In the genomic region with DNA sequence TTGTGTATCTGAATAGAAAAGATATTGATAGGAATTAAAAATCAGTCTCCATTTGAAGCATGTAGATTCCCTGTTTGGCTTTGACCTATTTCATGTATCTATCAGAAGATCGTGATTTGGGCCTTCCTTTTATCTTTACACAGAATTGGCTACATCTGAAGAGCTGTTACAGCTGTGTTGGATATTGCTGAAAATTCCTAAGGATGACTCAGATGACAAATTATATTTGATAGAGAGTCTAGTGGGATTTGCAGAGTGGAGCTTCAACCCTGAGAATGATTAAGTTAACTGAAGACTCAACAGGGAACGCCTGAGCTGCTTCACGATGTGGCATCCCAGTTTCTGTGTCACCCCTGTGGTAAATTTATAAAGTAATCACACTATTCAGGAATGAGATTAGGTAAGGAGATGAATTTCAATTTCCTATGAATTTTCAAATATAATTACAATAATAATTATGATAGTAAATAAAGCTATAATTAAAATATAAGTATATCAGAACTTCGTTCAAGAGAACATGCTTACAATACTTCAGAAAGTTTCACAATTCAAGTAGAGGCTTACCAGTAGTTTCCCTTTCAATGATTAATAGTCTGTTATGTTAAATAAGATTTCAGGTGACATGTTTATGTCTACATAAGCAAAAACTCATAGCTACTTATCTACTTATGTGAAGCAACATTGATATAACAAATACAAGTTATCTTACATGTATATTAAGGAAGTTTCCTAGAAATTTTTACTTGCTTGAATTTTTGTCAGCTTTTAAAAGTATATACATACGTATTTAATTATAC, we compare ENCODE assay signal across 15 cellular contexts. TPM values are rescaled to one million over a fixed set of nuclear protein-coding genes. Genes with fewer than 3 reads are reported as not detected.
DNase-seq lines count a peak whose midpoint lies in the region; ATAC-seq and TF ChIP-seq lines count a peak whose summit lies in the region.
"Had no signal": no experiment of that assay in that cellular context is flagged by ENCODE, and none has a peak within 500 bp of the region (broad histone marks: within the 10 kb centered on the region; RNA-seq: fewer than 3 reads in every experiment).

No MANE protein-coding gene starts in this region.

- H3K14ac ChIP-seq in mesenchymal stem cell (ENCODE audit: low read length in 2 of 2), result no peak overlapping the region

- peak; percentile 19 for ATAC-seq in Right ventricle myocardium inferior
- no peak for ATAC-seq in right cardiac atrium
- ATAC-seq in GM21526 (IDR thresholded peaks at IDR 0.05; ENCODE audit: low FRiP score, unreplicated experiment), result no peak
- ATAC-seq: activated naive CD8-positive, alpha-beta T cell treated with anti-CD3 and anti-CD28 coated beads, Interleukin-2, amount 50 U/mL, for 24 hours had no signal

- H3K4ac ChIP-seq in mesenchymal stem cell (ENCODE audit: low read depth in 1 of 2, low read length in 2 of 2), result no peak overlapping the region

- no peak overlapping the region for H2BK5ac ChIP-seq in mesenchymal stem cell (ENCODE audit: low read depth, low read length, poor library complexity, severe bottlenecking)

- no peak overlapping the region for H2AK5ac ChIP-seq in mesenchymal stem cell (ENCODE audit: low read length, severe bottlenecking)

- H3K9me3 ChIP-seq in right cardiac atrium (ENCODE audit: control insufficient read depth, low read length) (no peaks in the 10 kb centered on the region), mesenchymal stem cell (ENCODE audit: control insufficient read depth, low read length) (no peaks in the 10 kb centered on the region), transverse colon (no peaks in the 10 kb centered on the region), spleen (no peaks in the 10 kb centered on the region)

- H3K27ac ChIP-seq in right cardiac atrium (ENCODE audit: low read length) (no peak overlapping the region), mesenchymal stem cell (ENCODE audit: low read length, poor library complexity, severe bottlenecking) (peak overlapping the region; percentile 14), transverse colon (peak overlapping the region; percentile 56 to 88 (median 79)), spleen (peak overlapping the region in 4 of 8 donors; percentile 8 to 28 (median 22))

- H2BK12ac ChIP-seq in mesenchymal stem cell (ENCODE audit: low read length in 2 of 2), result no peak overlapping the region

- WGBS in right cardiac atrium, result 66% methylated on average over 5 of the region's 5 CpGs
- 0% methylated on average over 2 of the region's 5 CpGs for WGBS in mesenchymal stem cell
- 65 to 66% methylated on average over 3 to 5 of the region's 5 CpGs for WGBS in transverse colon (ENCODE audit: low coverage in 1 of 2), 2 donors
- WGBS in spleen, 5 donors, result 70 to 80% (median 75%) methylated on average over 5 of the region's 5 CpGs

- in situ Hi-C loops in transverse colon (cut with MboI; ENCODE audit: low pct_ligation_motif_present in 1 of 4, low pct_unique_long_range_greater_than_20kb in 1 of 4, low sequenced_read_pairs in 3 of 4), result loop anchor here in 1 of 4 donors (10.0 kb wide), 1 partner anchor 445 kb away; no protein-coding TSS in a partner anchor

- TF ChIP-seq POLR2A in transverse colon (IDR thresholded peaks at IDR 0.05), result no peak
- no peak for TF ChIP-seq POLR2A in spleen (IDR thresholded peaks at IDR 0.05)

- no peak overlapping the region for H2AFZ ChIP-seq in mesenchymal stem cell (ENCODE audit: low read depth, low read length)

- H3K4me1 Mint-ChIP-seq in chondrocyte (ENCODE audit: low read depth), result peaks cover 69% of the 10 kb centered on the region
- H3K4me1 Mint-ChIP-seq: activated naive CD8-positive, alpha-beta T cell treated with anti-CD3 and anti-CD28 coated beads, Interleukin-2, amount 50 U/mL, for 24 hours had no signal

- peak overlapping the region; percentile 99 for H3K9ac ChIP-seq in mesenchymal stem cell (ENCODE audit: low read length)

- H3K4me3 Mint-ChIP-seq in chondrocyte (ENCODE audit: unreplicated experiment), result peak overlapping the region; percentile 17
- H3K4me3 Mint-ChIP-seq: activated naive CD8-positive, alpha-beta T cell treated with anti-CD3 and anti-CD28 coated beads, Interleukin-2, amount 50 U/mL, for 24 hours; nephron progenitor cell; stimulated activated naive CD8-positive, alpha-beta T cell treated with anti-CD3 and anti-CD28 coated beads, Interleukin-15, Interleukin-2, amounts not matched to agents 100 ng/mL and 50 ng/mL, for 24 hours had no signal

- H3K4me2 ChIP-seq in mesenchymal stem cell (ENCODE audit: low read length, poor library complexity, severe bottlenecking), result no peak overlapping the region

- peak overlapping the region; percentile 83 for H3K27ac Mint-ChIP-seq in chondrocyte (ENCODE audit: unreplicated experiment)
- H3K27ac Mint-ChIP-seq: activated naive CD8-positive, alpha-beta T cell treated with anti-CD3 and anti-CD28 coated beads, Interleukin-2, amount 50 U/mL, for 24 hours; nephron progenitor cell; stimulated activated naive CD8-positive, alpha-beta T cell treated with anti-CD3 and anti-CD28 coated beads, Interleukin-15, Interleukin-2, amounts not matched to agents 100 ng/mL and 50 ng/mL, for 24 hours had no signal

- H4K91ac ChIP-seq in mesenchymal stem cell (ENCODE audit: low read length), result no peak overlapping the region

- H3K79me1 ChIP-seq in mesenchymal stem cell (replicated peaks; ENCODE audit: low read length, poor library complexity, severe bottlenecking), result no peaks in the 10 kb centered on the region

- TF ChIP-seq CTCF in chondrocyte (IDR thresholded peaks at IDR 0.05) (no peak), transverse colon (IDR thresholded peaks at IDR 0.05) (no peak), spleen (IDR thresholded peaks at IDR 0.05 in 8 of 11, conservative IDR thresholded peaks at IDR 0.05 in 3 of 11) (no peak)

- no peak for TF ChIP-seq EP300 in transverse colon (IDR thresholded peaks at IDR 0.05; ENCODE audit: low read depth)

- DNase-seq in Right ventricle myocardium inferior (ENCODE audit: missing footprints) (no peak), right cardiac atrium (no peak), chondrocyte (ENCODE audit: low spot score) (no peak), mesenchymal stem cell (peak; percentile 79), transverse colon (no peak), HUDEP-2 (lab: John Stamatoyannopoulos, UW; ENCODE audit: unreplicated experiment in 76 of 76) (no peak), spleen (no peak)
- DNase-seq: 8988T; activated naive CD8-positive, alpha-beta T cell treated with anti-CD3 and anti-CD28 coated beads, Interleukin-2, amount 50 U/mL, for 24 hours; DND-41; NCI-H2029; nephron progenitor cell had no signal

- H3K27me3 ChIP-seq in right cardiac atrium (ENCODE audit: control insufficient read depth, insufficient read depth) (no peaks in the 10 kb centered on the region), mesenchymal stem cell (ENCODE audit: control insufficient read depth in 1 of 2, insufficient read depth in 1 of 2, low read length in 2 of 2) (no peaks in the 10 kb centered on the region), transverse colon (no peaks in the 10 kb centered on the region), spleen (replicated peaks in 1 of 7) (no peaks in the 10 kb centered on the region)

- H2BK15ac ChIP-seq in mesenchymal stem cell (ENCODE audit: low read depth, poor library complexity, severe bottlenecking), result no peak overlapping the region

- H3K27me3 Mint-ChIP-seq in chondrocyte (ENCODE audit: low read depth), result no peaks in the 10 kb centered on the region

- no peak overlapping the region for H3K23ac ChIP-seq in mesenchymal stem cell (ENCODE audit: low read length in 2 of 2)

- H3K4me3 ChIP-seq in right cardiac atrium (ENCODE audit: low read length) (no peak overlapping the region), mesenchymal stem cell (ENCODE audit: insufficient read depth in 1 of 2, low read depth in 1 of 2, low read length in 2 of 2) (peak overlapping the region in 1 of 2 experiments; percentile 49), transverse colon (no peak overlapping the region), spleen (no peak overlapping the region)

- intact Hi-C loops in Right ventricle myocardium inferior (cut with DNase I) (loop anchor here (5.0 kb wide), 2 partner anchors 32 to 182 kb away; no protein-coding TSS in a partner anchor), right cardiac atrium (cut with DNase I) (loop anchor here in 3 of 4 donors (5.0 to 10.0 kb wide), 4 partner anchors 75 to 445 kb away; no protein-coding TSS in a partner anchor), transverse colon (cut with DNase I; ENCODE audit: low total_unique reads) (loop anchor here (10.0 kb wide), 1 partner anchor 75 kb away; no protein-coding TSS in a partner anchor), spleen (cut with DNase I; ENCODE audit: low total_unique reads) (no loop called here)

- H3K4me1 ChIP-seq in right cardiac atrium (ENCODE audit: control insufficient read depth, insufficient read depth, low read length) (no peaks in the 10 kb centered on the region), mesenchymal stem cell (ENCODE audit: control insufficient read depth, insufficient read depth, low read depth, low read length) (no peaks in the 10 kb centered on the region), transverse colon (peaks cover 0 to 4% (median 1%) of the 10 kb centered on the region in 4 donors), spleen (no peaks in the 10 kb centered on the region)

- H2BK120ac ChIP-seq in mesenchymal stem cell (ENCODE audit: low read depth, low read length), result no peak overlapping the region

- H3K36me3 ChIP-seq in mesenchymal stem cell (ENCODE audit: control insufficient read depth in 1 of 2, insufficient read depth in 2 of 2, low read depth in 1 of 2, low read length in 2 of 2), result no peaks in the 10 kb centered on the region
- H3K36me3 ChIP-seq in transverse colon, result no peaks in the 10 kb centered on the region
- no peaks in the 10 kb centered on the region for H3K36me3 ChIP-seq in spleen

- peaks cover 1% of the 10 kb centered on the region for H3K36me3 Mint-ChIP-seq in chondrocyte (ENCODE audit: low read depth)

- peaks cover 5% of the 10 kb centered on the region for H3K9me3 Mint-ChIP-seq in chondrocyte (ENCODE audit: low read depth)
- H3K9me3 Mint-ChIP-seq: activated naive CD8-positive, alpha-beta T cell treated with anti-CD3 and anti-CD28 coated beads, Interleukin-2, amount 50 U/mL, for 24 hours; nephron progenitor cell; stimulated activated naive CD8-positive, alpha-beta T cell treated with anti-CD3 and anti-CD28 coated beads, Interleukin-15, Interleukin-2, amounts not matched to agents 100 ng/mL and 50 ng/mL, for 24 hours had no signal

- H3K18ac ChIP-seq in mesenchymal stem cell (ENCODE audit: low read depth in 1 of 2, low read length in 2 of 2), result no peak overlapping the region

- H4K8ac ChIP-seq in mesenchymal stem cell (ENCODE audit: low read length), result no peak overlapping the region

RNA-seq across cellular contexts. Expression of a gene that starts 4.7 kb away (rescaled TPM):
- 72.7 TPM for total RNA-seq in Right ventricle myocardium inferior
- total RNA-seq in right cardiac atrium, result 100 to 1,000 TPM; 104 to 343 (median 177) TPM
- 48.2 TPM for polyA plus RNA-seq in right cardiac atrium
- total RNA-seq in chondrocyte, result 7,827 to 10,007 TPM (median 8,099 TPM) in 3 replicates
- polyA plus RNA-seq in mesenchymal stem cell (2013, experiment 1 of 2), result 3,787 TPM
- polyA plus RNA-seq in mesenchymal stem cell (2013, experiment 2 of 2), result 4,096 TPM
- total RNA-seq in transverse colon, result 100 to 1,000 TPM; 103 to 424 (median 114) TPM
- total RNA-seq in spleen, result 100 to 1,000 TPM in 6 of 7 donors, 10 to 100 TPM in 1; 67.6 to 397 (median 184) TPM
- 10 to 100 TPM; 24.9 to 59.3 (median 43.4) TPM for polyA plus RNA-seq in spleen
- total RNA-seq: T-helper 2 cell treated with Interferon-gamma antibody and Interleukin-4, amounts not matched to agents 100 ng/mL and 5 ng/mL, for 36 hours had no signal

Comparison
In these comparisons a context has a peak if more than half of its experiments do, and no peak if none do; other contexts are left out.
1. RNA of a gene that starts 4.7 kb away (total RNA-seq): 7,827 to 10,007 TPM in chondrocyte; 104 to 343 TPM in right cardiac atrium, 67.6 to 397 TPM in spleen, 103 to 424 TPM in transverse colon and 72.7 TPM in Right ventricle myocardium inferior (single experiment); every median in the first group is over 10 times any median in the second.